Comparison of ENCODE assay signal across 17 cellular contexts in genomic region chr3:130828931-130829574, GRCh38.
A peak's percentile ranks its signal among the peaks of the same experiment; 100 is the strongest.
DNase-seq lines count a peak whose midpoint lies in the region; ATAC-seq, FAIRE-seq and TF ChIP-seq lines count a peak whose summit lies in the region.
"Had no signal": no experiment of that assay in that cellular context is flagged by ENCODE, and none has a peak within 500 bp of the region (broad histone marks: within the 10 kb centered on the region; RNA-seq: fewer than 3 reads in every experiment).

No MANE protein-coding gene starts in this region.

- H3K36me3 ChIP-seq in GM23338 (ENCODE audit: insufficient read depth) (no peaks in the 10 kb centered on the region), HUES48 (ENCODE audit: control insufficient read depth, insufficient read depth, low read length) (no peaks in the 10 kb centered on the region), H1 (ENCODE audit: control insufficient read depth in 2 of 4, insufficient read depth in 4 of 4, low read length in 3 of 4) (no peaks in the 10 kb centered on the region), mesendoderm (ENCODE audit: control insufficient read depth, insufficient read depth, low read length) (no peaks in the 10 kb centered on the region)
- H3K36me3 ChIP-seq: BE2C had no signal

- H3K27me3 Mint-ChIP-seq in GM23338 (ENCODE audit: insufficient read depth, low read depth, poor library complexity) = no peaks in the 10 kb centered on the region
- H3K27me3 Mint-ChIP-seq in CD4-positive, alpha-beta T cell = no peaks in the 10 kb centered on the region

- TF ChIP-seq POLR2A in H1 (IDR thresholded peaks at IDR 0.05; ENCODE audit: control extremely low read depth in 1 of 2, low read depth in 2 of 2, low read length in 2 of 2) = no peak

- ATAC-seq in GM23338 (peak; percentile 84), HG02678 (IDR thresholded peaks at IDR 0.05; ENCODE audit: unreplicated experiment) (no peak)
- ATAC-seq in CD4-positive, alpha-beta T cell (ENCODE audit: poor library complexity) = no peak
- ATAC-seq: A549; CD8-positive, alpha-beta T cell had no signal

- H3K14ac ChIP-seq in H1 (ENCODE audit: insufficient read length) = no peak overlapping the region

- H3K27ac Mint-ChIP-seq in GM23338 = 0 out of 2 replicates have a peak overlapping the region, but pooled peaks have one; percentile 49
- H3K27ac Mint-ChIP-seq in CD4-positive, alpha-beta T cell = no peak overlapping the region
- H3K27ac Mint-ChIP-seq: CD8-positive, alpha-beta T cell had no signal

- H3K4me2 ChIP-seq in GM23338 (peak overlapping the region; percentile 15; the same call in 1 of the 2 replicates), H1 (ENCODE audit: insufficient read depth in 1 of 2, low read depth in 2 of 2, low read length in 2 of 2) (peak overlapping the region; percentile 38 to 63; a peak in 3 of 4 replicates), mesendoderm (ENCODE audit: low read length) (no peak overlapping the region)
- H3K4me2 ChIP-seq: A549 had no signal

- TF ChIP-seq CTCF in GM23338 (conservative IDR thresholded peaks at IDR 0.05; ENCODE audit: low read depth in 2 of 2) (no peak), H1 (IDR thresholded peaks at IDR 0.05; ENCODE audit: control extremely low read depth in 1 of 3, insufficient read depth in 1 of 3, low read depth in 1 of 3, low read length in 3 of 3) (no peak)
- TF ChIP-seq CTCF in CD4-positive, alpha-beta T cell (IDR thresholded peaks at IDR 0.05) = no peak

- H3K27ac ChIP-seq in GM23338 (ENCODE audit: low read depth) (0 out of 2 replicates have a peak overlapping the region, but pooled peaks have one; percentile 9), HUES48 (ENCODE audit: low read depth, low read length) (peak overlapping the region; percentile 46), H1 (ENCODE audit: low read depth, low read length) (no peak overlapping the region), mesendoderm (ENCODE audit: low read depth, low read length) (no peak overlapping the region)
- no peak overlapping the region for H3K27ac ChIP-seq in CD4-positive, alpha-beta T cell (ENCODE audit: low read depth, low read length)
- H3K27ac ChIP-seq: A549, C4-2B had no signal

- peaks cover 46% of the 10 kb centered on the region for H3K4me1 ChIP-seq in GM23338 (ENCODE audit: insufficient read depth)
- peaks cover 22% of the 10 kb centered on the region for H3K4me1 ChIP-seq in HUES48 (ENCODE audit: control insufficient read depth, insufficient read depth, low read length)
- peaks cover 0 to 21% (median 7%) of the 10 kb centered on the region in 4 experiments; a peak in 5 of 7 replicates for H3K4me1 ChIP-seq in H1 (replicated peaks in 1 of 4; ENCODE audit: control insufficient read depth in 3 of 4, insufficient read depth in 4 of 4, low read length in 3 of 4)
- H3K4me1 ChIP-seq in mesendoderm (ENCODE audit: control insufficient read depth, low read depth, low read length) = peaks cover 2% of the 10 kb centered on the region
- H3K4me1 ChIP-seq: A549 had no signal

- no peaks in the 10 kb centered on the region for H3K9me2 ChIP-seq in GM23338 (ENCODE audit: insufficient read depth)

- no peak overlapping the region for H2AFZ ChIP-seq in GM23338
- no peak overlapping the region for H2AFZ ChIP-seq in H1 (ENCODE audit: low read length)

- no peak for DNase-seq in GM23338 (ENCODE audit: low spot score)
- no peak for DNase-seq in H1 (ENCODE audit: low read depth in 1 of 2, low spot score in 2 of 2)
- peak; percentile 25 for DNase-seq in mesendoderm
- DNase-seq in CD4-positive, alpha-beta T cell = no peak
- DNase-seq in stimulated activated CD4-positive, alpha-beta T cell treated with anti-CD3 and anti-CD28 coated beads, Interleukin-4, amount 100 ng/mL, for 1 hour = no peak
- DNase-seq: BE2C; Caco-2; CD8-positive, alpha-beta T cell; DND-41; GF-D8; H9; KBM-7 had no signal

- no peaks in the 10 kb centered on the region for H4K20me1 ChIP-seq in GM23338 (replicated peaks; ENCODE audit: insufficient read depth)
- no peaks in the 10 kb centered on the region for H4K20me1 ChIP-seq in H1 (replicated peaks in 1 of 2; ENCODE audit: control insufficient read depth in 1 of 2, insufficient read depth in 2 of 2, low read length in 2 of 2)

- no peak overlapping the region for H3K4ac ChIP-seq in H1 (replicated peaks; ENCODE audit: insufficient read length, low read depth, low read length)
- H3K4ac ChIP-seq in mesendoderm (ENCODE audit: low read depth, low read length) = no peak overlapping the region

- no peak overlapping the region for H4K91ac ChIP-seq in H1 (replicated peaks; ENCODE audit: insufficient read length, low read length)

- POLR2A ChIA-PET in H1 (lab: Charles Lee; ENCODE audit: partially characterized antibody) = interaction anchor here (1.1 to 1.2 kb wide), 2 partner anchors 11 to 65 kb away, joined by 3 to 5 read pairs; partner anchors contain the start of gene ATP2C1
- POLR2A ChIA-PET in CD4-positive, alpha-beta T cell (lab: Charles Lee) = no interaction called here

- H2BK15ac ChIP-seq in H1 (ENCODE audit: low read length) = no peak overlapping the region
- no peak overlapping the region for H2BK15ac ChIP-seq in mesendoderm (replicated peaks; ENCODE audit: low read depth)

- H3K56ac ChIP-seq in H1 (replicated peaks; ENCODE audit: insufficient read length, low read depth, low read length) = no peak overlapping the region
- no peak overlapping the region for H3K56ac ChIP-seq in mesendoderm (ENCODE audit: low read length)

- H3K9me3 Mint-ChIP-seq in GM23338 = no peaks in the 10 kb centered on the region; the same call in 2 of the 3 replicates
- H3K9me3 Mint-ChIP-seq in CD4-positive, alpha-beta T cell = no peaks in the 10 kb centered on the region
- H3K9me3 Mint-ChIP-seq: CD8-positive, alpha-beta T cell; H9 had no signal

- peak overlapping the region; percentile 7; the same call in 1 of the 2 replicates for H3K4me3 ChIP-seq in GM23338
- peak overlapping the region; percentile 24; the same call in 1 of the 2 replicates for H3K4me3 ChIP-seq in HUES48 (ENCODE audit: low read depth, low read length)
- H3K4me3 ChIP-seq in H1 (ENCODE audit: extremely low read depth in 1 of 4, insufficient read depth in 2 of 4, low read depth in 3 of 4, low read length in 4 of 4) = no peak overlapping the region; a peak in 1 of 8 replicates
- H3K4me3 ChIP-seq in mesendoderm (ENCODE audit: low read length) = no peak overlapping the region
- H3K4me3 ChIP-seq: A549 had no signal

- peak; percentile 28 for FAIRE-seq in H1 (lab: Jason Lieb, UNC)
- FAIRE-seq: A549, HTR-8/SVneo had no signal

- no peak overlapping the region; the same call in 1 of the 2 replicates for H2BK5ac ChIP-seq in H1 (ENCODE audit: low read depth, low read length)
- no peak overlapping the region for H2BK5ac ChIP-seq in mesendoderm (ENCODE audit: low read length)

- no peaks in the 10 kb centered on the region for H3K27me3 ChIP-seq in GM23338 (ENCODE audit: insufficient read depth)
- no peaks in the 10 kb centered on the region for H3K27me3 ChIP-seq in HUES48 (ENCODE audit: control insufficient read depth, insufficient read depth, low read length)
- no peaks in the 10 kb centered on the region for H3K27me3 ChIP-seq in H1 (replicated peaks in 1 of 4; ENCODE audit: control insufficient read depth in 3 of 4, extremely low read depth in 1 of 4, insufficient read depth in 3 of 4, low read length in 3 of 4)
- no peaks in the 10 kb centered on the region for H3K27me3 ChIP-seq in mesendoderm (ENCODE audit: insufficient read depth, low read length, poor library complexity)
- H3K27me3 ChIP-seq in CD4-positive, alpha-beta T cell (ENCODE audit: control insufficient read depth, insufficient read depth, low read length) = peaks cover 4% of the 10 kb centered on the region
- H3K27me3 ChIP-seq: BE2C had no signal

- H3K79me1 ChIP-seq in H1 (ENCODE audit: low read depth, low read length) = no peaks in the 10 kb centered on the region
- H3K79me1 ChIP-seq in mesendoderm (ENCODE audit: low read length) = no peaks in the 10 kb centered on the region

- no peak overlapping the region for H4K8ac ChIP-seq in H1 (ENCODE audit: extremely low read depth, insufficient read depth, low read length)
- no peak overlapping the region for H4K8ac ChIP-seq in mesendoderm (ENCODE audit: low read depth, low read length)

- H3K9me3 ChIP-seq in HUES48 (ENCODE audit: control insufficient read depth, insufficient read depth, low read length) (no peaks in the 10 kb centered on the region), H1 (ENCODE audit: insufficient read depth in 2 of 2, low read depth in 1 of 2, low read length in 1 of 2) (no peaks in the 10 kb centered on the region)
- H3K9me3 ChIP-seq in CD4-positive, alpha-beta T cell (ENCODE audit: control insufficient read depth, low read length) = no peaks in the 10 kb centered on the region
- H3K9me3 ChIP-seq: A549, BE2C, Caco-2 had no signal

- H3K79me2 ChIP-seq in GM23338 (replicated peaks; ENCODE audit: insufficient read depth) (no peaks in the 10 kb centered on the region), H1 (ENCODE audit: control insufficient read depth in 1 of 2, insufficient read depth in 2 of 2, low read length in 2 of 2) (no peaks in the 10 kb centered on the region), mesendoderm (ENCODE audit: control insufficient read depth, insufficient read depth, low read length) (no peaks in the 10 kb centered on the region)

- no peak for TF ChIP-seq RAD21 in H1 (IDR thresholded peaks at IDR 0.05 in 1 of 2, conservative IDR thresholded peaks at IDR 0.05 in 1 of 2; ENCODE audit: low read depth in 2 of 2, low read length in 2 of 2)

- WGBS in H1 (ENCODE audit: extremely low coverage in 1 of 2, insufficient coverage in 1 of 2, insufficient read length in 1 of 2, insufficient replicate concordance in 2 of 2, low coverage in 1 of 2, low lambda C conversion rate in 2 of 2, missing lambda C conversion rate in 1 of 2), 2 experiments = 43% methylated on average over 5 of the region's 5 CpGs; no CpG with 5 or more reads in 1 of the 2 experiments
- no CpG with 5 or more reads among the region's 5 CpGs for WGBS in mesendoderm (ENCODE audit: extremely low coverage, insufficient coverage, low lambda C conversion rate)

- TF ChIP-seq EP300 in H1 (IDR thresholded peaks at IDR 0.05; ENCODE audit: borderline replicate concordance in 1 of 2, low read depth in 2 of 2, low read length in 2 of 2) = no peak

- H3K4me3 Mint-ChIP-seq in GM23338 = no peak overlapping the region
- H3K4me3 Mint-ChIP-seq in CD4-positive, alpha-beta T cell = no peak overlapping the region
- H3K4me3 Mint-ChIP-seq: CD8-positive, alpha-beta T cell; H9 had no signal

- H3K36me3 Mint-ChIP-seq in GM23338 (ENCODE audit: low read depth) = no peaks in the 10 kb centered on the region
- no peaks in the 10 kb centered on the region for H3K36me3 Mint-ChIP-seq in CD4-positive, alpha-beta T cell (ENCODE audit: low read depth)
- H3K36me3 Mint-ChIP-seq: CD8-positive, alpha-beta T cell had no signal

- H3K23ac ChIP-seq in H1 (ENCODE audit: insufficient read length) (no peak overlapping the region), mesendoderm (ENCODE audit: low read length) (no peak overlapping the region)

- H2BK12ac ChIP-seq in H1 (ENCODE audit: low read depth, low read length) = no peak overlapping the region

- no peak overlapping the region for H2BK20ac ChIP-seq in H1 (ENCODE audit: low read length)

- H3K9ac ChIP-seq in HUES48 (ENCODE audit: low read depth, low read length) = no peak overlapping the region
- no peak overlapping the region for H3K9ac ChIP-seq in H1 (replicated peaks in 1 of 4; ENCODE audit: extremely low read depth in 1 of 4, low read depth in 3 of 4, low read length in 3 of 4)
- H3K9ac ChIP-seq in mesendoderm (ENCODE audit: low read length) = no peak overlapping the region

- CTCF ChIA-PET in H1 (lab: Charles Lee; ENCODE audit: partially characterized antibody) = no interaction called here
- CTCF ChIA-PET in CD4-positive, alpha-beta T cell (lab: Charles Lee) = no interaction called here

- H3K18ac ChIP-seq in H1 (ENCODE audit: extremely low read depth, low read length) (no peak overlapping the region), mesendoderm (ENCODE audit: low read length) (no peak overlapping the region)

- H3K4me1 Mint-ChIP-seq in GM23338 = peaks cover 48% of the 10 kb centered on the region
- no peaks in the 10 kb centered on the region for H3K4me1 Mint-ChIP-seq in CD4-positive, alpha-beta T cell (ENCODE audit: low read depth)

- no peak overlapping the region for H2AK5ac ChIP-seq in H1 (ENCODE audit: low read depth, low read length)
- H2AK5ac ChIP-seq in mesendoderm (ENCODE audit: low read length) = no peak overlapping the region

- no peaks in the 10 kb centered on the region for H3F3A ChIP-seq in GM23338 (replicated peaks; ENCODE audit: low read depth)

- H4K5ac ChIP-seq in H1 (ENCODE audit: insufficient read length, low read depth, low read length) (no peak overlapping the region), mesendoderm (ENCODE audit: low read length) (no peak overlapping the region)

- H2BK120ac ChIP-seq in H1 (replicated peaks; ENCODE audit: low read depth, low read length) (no peak overlapping the region), mesendoderm (ENCODE audit: low read depth, low read length) (no peak overlapping the region)

- no peaks in the 10 kb centered on the region for H3K23me2 ChIP-seq in H1 (ENCODE audit: low read depth, low read length)

- intact Hi-C loops in CD4-positive, alpha-beta T cell (cut with DNase I, micrococcal nuclease) = no loop called here

Comparison
In these comparisons a context has a peak if more than half of its experiments do, and no peak if none do; other contexts are left out.
1. H3K27ac ChIP-seq: peak in GM23338 (single experiment) and HUES48 (single experiment); none in H1 (single experiment), mesendoderm (single experiment) and CD4-positive, alpha-beta T cell (single experiment).
2. H3K4me3 ChIP-seq: peak in GM23338 (single experiment) and HUES48 (single experiment); none in H1 (0 of 4) and mesendoderm (single experiment).